In the genomic region with DNA sequence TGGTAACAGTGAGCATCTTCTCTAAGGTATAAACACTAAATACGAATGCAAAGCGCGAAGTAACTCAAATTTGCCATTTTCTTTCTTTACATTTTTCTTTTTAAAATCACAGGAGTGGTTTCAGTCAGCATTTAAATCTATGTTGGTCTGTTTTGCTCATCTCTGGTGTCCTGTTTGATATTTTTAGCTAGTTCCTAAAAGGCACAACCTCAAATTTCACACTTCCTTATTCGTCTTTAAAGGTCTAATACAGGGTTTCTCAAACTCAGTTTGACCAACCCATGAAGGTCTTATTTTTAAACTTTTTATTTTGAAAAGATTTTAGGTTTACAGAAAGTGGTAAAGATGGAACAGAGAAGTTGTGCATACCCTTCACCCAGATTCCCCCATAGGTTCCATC, we compare ENCODE assay signal across 16 cellular contexts.
DNase-seq lines count a peak whose midpoint lies in the region; ATAC-seq and TF ChIP-seq lines count a peak whose summit lies in the region.
"Had no signal": no experiment of that assay in that cellular context is flagged by ENCODE, and none has a peak within 500 bp of the region (broad histone marks: within the 10 kb centered on the region; RNA-seq: fewer than 3 reads in every experiment).

No MANE protein-coding gene starts in this region.

- H4K20me1 ChIP-seq in OCI-LY3 (ENCODE audit: insufficient read depth, low read length) = no peaks in the 10 kb centered on the region

- no peak for TF ChIP-seq CTCF in OCI-LY3 (IDR thresholded peaks at IDR 0.05; ENCODE audit: low read depth, low read length)

- DNase-seq in NCI-H146 treated with DMSO at 0.1 percent for 48 hours (lab: John Stamatoyannopoulos, UW; ENCODE audit: unreplicated experiment) = no peak
- no peak for DNase-seq in GM03348 (ENCODE audit: low spot score)
- DNase-seq in epidermal melanocyte (ENCODE audit: insufficient read length, low spot score) = no peak
- DNase-seq: H7, NCI-H1092 treated with DMSO at 0.1 percent for 48 hours, NCI-H1694 treated with DMSO at 0.1 percent for 48 hours, NCI-H69 had no signal

- H3K4me1 ChIP-seq in OCI-LY3 (ENCODE audit: low read length) = peaks cover 29% of the 10 kb centered on the region

- H3K4me2 ChIP-seq in OCI-LY3 (ENCODE audit: low read length) = peak overlapping the region; percentile 83

- no peaks in the 10 kb centered on the region for H3K9me3 ChIP-seq in OCI-LY3 (ENCODE audit: insufficient read depth, low read length)

- ATAC-seq in GM18519 (IDR thresholded peaks at IDR 0.05; ENCODE audit: low FRiP score, unreplicated experiment) (peak; percentile 58), HG03025 (IDR thresholded peaks at IDR 0.05; ENCODE audit: low FRiP score, unreplicated experiment) (peak; percentile 63), GM21367 (IDR thresholded peaks at IDR 0.05; ENCODE audit: unreplicated experiment) (no peak)
- ATAC-seq: Panc1, Right ventricle myocardium inferior had no signal

- no peaks in the 10 kb centered on the region for H3K36me3 ChIP-seq in OCI-LY3 (replicated peaks; ENCODE audit: low read depth, low read length)

- peak overlapping the region; percentile 37 for H3K27ac ChIP-seq in OCI-LY3 (ENCODE audit: low read length)
- H3K27ac ChIP-seq: C4-2B, HL-60, SK-N-MC had no signal

- H3K9ac ChIP-seq in OCI-LY3 (ENCODE audit: low read length) = no peak overlapping the region; the same call in 1 of the 2 replicates

- H3K4me3 ChIP-seq in OCI-LY3 (ENCODE audit: low read length) = peak overlapping the region; percentile 66
- H3K4me3 ChIP-seq: SK-N-MC had no signal

- no peak overlapping the region for H2AFZ ChIP-seq in OCI-LY3 (ENCODE audit: low read depth, low read length)

- no peaks in the 10 kb centered on the region for H3K79me2 ChIP-seq in OCI-LY3 (ENCODE audit: low read length)

- peaks cover 21% of the 10 kb centered on the region for H3K27me3 ChIP-seq in OCI-LY3 (ENCODE audit: low read depth, low read length)
